In the genomic region with DNA sequence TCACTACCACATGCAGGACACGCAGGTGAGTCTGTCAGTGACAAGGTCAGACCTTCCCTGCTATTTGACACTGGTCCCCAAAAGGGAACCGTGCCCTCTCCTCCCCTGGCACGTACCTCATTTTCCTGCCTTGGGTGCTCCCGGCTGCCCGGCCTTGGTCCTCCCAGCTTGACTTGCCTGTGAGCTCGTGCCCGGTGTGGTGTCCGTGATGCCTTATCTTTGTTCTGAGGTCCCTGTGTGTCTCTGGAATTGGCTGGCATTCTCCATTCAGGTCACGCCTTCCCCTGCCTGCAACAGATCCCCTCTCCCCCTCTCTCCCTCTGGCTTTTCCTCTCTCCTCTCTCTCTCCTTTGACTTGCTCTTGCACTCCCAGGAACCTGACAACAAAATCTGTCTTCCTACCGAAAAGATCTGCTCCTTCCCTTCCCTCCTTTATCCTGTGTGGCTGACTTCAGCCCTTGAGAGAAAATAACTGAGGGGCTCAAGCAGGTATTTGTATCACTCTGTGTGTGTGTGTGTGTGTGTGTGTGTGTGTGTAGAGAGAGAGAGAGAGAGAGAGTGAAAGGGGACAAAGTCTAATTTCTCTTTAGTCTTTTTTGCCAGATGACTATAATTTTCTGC, we compare ENCODE assay signal across 12 cellular contexts. TPM values are rescaled to one million over a fixed set of nuclear protein-coding genes. Genes with fewer than 3 reads are reported as not detected.
DNase-seq lines count a peak whose midpoint lies in the region; ATAC-seq and TF ChIP-seq lines count a peak whose summit lies in the region.
"Had no signal": no experiment of that assay in that cellular context is flagged by ENCODE, and none has a peak within 500 bp of the region (broad histone marks: within the 10 kb centered on the region; RNA-seq: fewer than 3 reads in every experiment).

A gene with protein sequence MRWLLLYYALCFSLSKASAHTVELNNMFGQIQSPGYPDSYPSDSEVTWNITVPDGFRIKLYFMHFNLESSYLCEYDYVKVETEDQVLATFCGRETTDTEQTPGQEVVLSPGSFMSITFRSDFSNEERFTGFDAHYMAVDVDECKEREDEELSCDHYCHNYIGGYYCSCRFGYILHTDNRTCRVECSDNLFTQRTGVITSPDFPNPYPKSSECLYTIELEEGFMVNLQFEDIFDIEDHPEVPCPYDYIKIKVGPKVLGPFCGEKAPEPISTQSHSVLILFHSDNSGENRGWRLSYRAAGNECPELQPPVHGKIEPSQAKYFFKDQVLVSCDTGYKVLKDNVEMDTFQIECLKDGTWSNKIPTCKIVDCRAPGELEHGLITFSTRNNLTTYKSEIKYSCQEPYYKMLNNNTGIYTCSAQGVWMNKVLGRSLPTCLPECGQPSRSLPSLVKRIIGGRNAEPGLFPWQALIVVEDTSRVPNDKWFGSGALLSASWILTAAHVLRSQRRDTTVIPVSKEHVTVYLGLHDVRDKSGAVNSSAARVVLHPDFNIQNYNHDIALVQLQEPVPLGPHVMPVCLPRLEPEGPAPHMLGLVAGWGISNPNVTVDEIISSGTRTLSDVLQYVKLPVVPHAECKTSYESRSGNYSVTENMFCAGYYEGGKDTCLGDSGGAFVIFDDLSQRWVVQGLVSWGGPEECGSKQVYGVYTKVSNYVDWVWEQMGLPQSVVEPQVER (minus strand): TSS at position 226 of the 621 bp plus-strand sequence. CDS start 105 bp downstream, at position 121.

- peaks cover 2% of the 10 kb centered on the region; the same call in 1 of the 2 replicates for H3K4me1 ChIP-seq in PC-9 (replicated peaks; ENCODE audit: insufficient read depth)

- intact Hi-C loops in PC-9 (cut with micrococcal nuclease; ENCODE audit: unreplicated experiment) = loop anchor here (5.0 kb wide), 1 partner anchor 124 kb away; no protein-coding TSS in a partner anchor

- no peak for TF ChIP-seq CTCF in PC-9 (conservative IDR thresholded peaks at IDR 0.05)

- CTCF ChIA-PET in PC-9 (lab: Charles Lee) = no interaction called here

- peak; percentile 35 for DNase-seq in ELR (ENCODE audit: low read depth)
- DNase-seq in cerebellum (ENCODE audit: low spot score) = no peak
- DNase-seq in iPS-NIHi7 (ENCODE audit: extremely low spot score) = peak; percentile 67
- peak; percentile 47 for DNase-seq in retina
- no peak for DNase-seq in PC-9
- DNase-seq: SIG-M5; stimulated activated naive B cell treated with anti-CD40 and anti-IgM and Interleukin-4, amounts not matched to agents 10 μg/mL and 1 μg/mL and 100 μg/mL, for 72 hours had no signal

- no peak within 1 kb of the TSS for H3K27ac ChIP-seq in PC-9

- POLR2A ChIA-PET in PC-9 (lab: Charles Lee; ENCODE audit: unreplicated experiment) = no interaction called here

- ATAC-seq in GM21528 (IDR thresholded peaks at IDR 0.05; ENCODE audit: low FRiP score, unreplicated experiment) (no peak), HG02610 (IDR thresholded peaks at IDR 0.05; ENCODE audit: unreplicated experiment) (no peak), GM18502 (IDR thresholded peaks at IDR 0.05; ENCODE audit: poor library complexity, unreplicated experiment) (no peak)
- ATAC-seq: stimulated activated naive B cell treated with anti-CD40 and anti-IgM and Interleukin-4, amounts not matched to agents 10 μg/mL and 1 μg/mL and 100 μg/mL, for 72 hours had no signal

- H2AFZ ChIP-seq in PC-9 = no peak within 1 kb of the TSS

- H3K4me2 ChIP-seq in PC-9 = no peak within 1 kb of the TSS

- H3K9me2 ChIP-seq in PC-9 (ENCODE audit: insufficient read depth) = no peaks in the 10 kb centered on the region

- H4K20me1 ChIP-seq in PC-9 (ENCODE audit: insufficient read depth) = no peaks in the 10 kb centered on the region

- H3K36me3 ChIP-seq in PC-9 (ENCODE audit: low read depth) = no peaks in the 10 kb centered on the region

- no peaks in the 10 kb centered on the region for H3K79me2 ChIP-seq in PC-9 (ENCODE audit: low read depth)

- no peaks in the 10 kb centered on the region for H3K9me3 ChIP-seq in PC-9 (ENCODE audit: insufficient read depth, low read depth)

- no peaks in the 10 kb centered on the region for H3F3A ChIP-seq in PC-9 (ENCODE audit: insufficient read depth, low read depth)

- BruUV-seq in PC-9 (replicated peaks; lab: Mats Ljungman, UMichigan) = no TSS peak

- no peaks in the 10 kb centered on the region for H3K27me3 ChIP-seq in PC-9 (ENCODE audit: insufficient read depth, low read depth)

- H3K4me3 ChIP-seq in PC-9 = no peak within 1 kb of the TSS

RNA-seq across cellular contexts. Expression of the gene that starts here (rescaled TPM):
- total RNA-seq in cerebellum = 50.4 TPM
- not detected in 2 replicates for total RNA-seq in PC-9 (2021)
- total RNA-seq: activated T-helper 1 cell treated with anti-CD3 and anti-CD28 coated beads, Interleukin-12 subunit alpha, Interleukin-12 subunit beta, Interleukin-2, Interleukin-4 antibody, amounts not matched to agents 30 ng/mL and 10 ng/mL and 1 ng/mL, durations not matched to agents 14 hours and 24 hours and 36 hours; kidney epithelial cell had no signal

Comparison
In these comparisons a context has a peak if more than half of its experiments do, and no peak if none do; other contexts are left out.
1. RNA of the gene that starts here (total RNA-seq): 50.4 TPM in cerebellum (single experiment); not detected in PC-9; every median in the first group is over 10 times any median in the second.
2. DNase-seq: peak in ELR (single experiment), iPS-NIHi7 (single experiment) and retina (single experiment); none in cerebellum (single experiment) and PC-9 (0 of 2).